In the genomic region with DNA sequence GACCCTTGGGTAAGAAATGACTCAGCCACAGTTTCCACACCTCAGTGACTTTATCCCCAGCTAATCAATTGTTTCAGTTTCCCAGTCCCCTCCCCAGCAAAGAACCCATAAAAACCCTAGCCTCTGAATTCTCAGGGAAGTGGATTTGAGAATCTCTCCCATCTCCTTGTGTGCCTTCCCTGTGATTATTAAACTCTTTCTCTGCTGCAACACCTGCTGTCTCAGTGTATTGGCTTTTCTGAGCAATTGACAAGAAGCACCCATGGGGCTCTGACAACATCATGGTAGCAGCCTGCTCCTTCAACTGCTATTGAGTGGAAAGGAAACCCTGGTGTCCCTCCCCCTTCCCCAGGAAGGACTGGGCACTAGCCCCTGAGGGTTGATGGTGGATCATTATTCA, we compare ENCODE assay signal across 24 cellular contexts.
DNase-seq lines count a peak whose midpoint lies in the region; ATAC-seq, FAIRE-seq and TF ChIP-seq lines count a peak whose summit lies in the region.
"Had no signal": no experiment of that assay in that cellular context is flagged by ENCODE, and none has a peak within 500 bp of the region (broad histone marks: within the 10 kb centered on the region; RNA-seq: fewer than 3 reads in every experiment).

No MANE protein-coding gene starts in this region.

- H2BK20ac ChIP-seq in H1 (ENCODE audit: low read length) = no peak overlapping the region

- BruUV-seq in OCI-LY7 (replicated peaks; lab: Mats Ljungman, UMichigan) = no TSS peak

- no peaks in the 10 kb centered on the region; the same call in 1 of the 2 replicates for H3K23me2 ChIP-seq in H1 (ENCODE audit: low read depth, low read length)

- H3K4me3 ChIP-seq in A549 (no peak overlapping the region), AG04450 (ENCODE audit: low read depth, low read length) (no peak overlapping the region), OCI-LY7 (ENCODE audit: low read depth, low read length, poor library complexity, severe bottlenecking) (no peak overlapping the region), H1 (ENCODE audit: extremely low read depth in 1 of 4, insufficient read depth in 2 of 4, low read depth in 3 of 4, low read length in 4 of 4) (no peak overlapping the region)
- H3K4me3 ChIP-seq: Peyer's patch had no signal

- H3K79me1 ChIP-seq in H1 (ENCODE audit: low read depth, low read length) = no peaks in the 10 kb centered on the region

- H4K5ac ChIP-seq in H1 (ENCODE audit: insufficient read length, low read depth, low read length) = no peak overlapping the region

- no peak overlapping the region for H2BK15ac ChIP-seq in H1 (ENCODE audit: low read length)

- no peak overlapping the region for H2BK5ac ChIP-seq in H1 (ENCODE audit: low read depth, low read length)

- peaks cover 32% of the 10 kb centered on the region for H3K9me3 ChIP-seq in A549
- H3K9me3 ChIP-seq in AG04450 (ENCODE audit: control insufficient read depth, insufficient read depth, low read length) = peaks cover 27% of the 10 kb centered on the region; the same call in 1 of the 2 replicates
- peaks cover 11% of the 10 kb centered on the region; the same call in 1 of the 2 replicates for H3K9me3 ChIP-seq in OCI-LY7 (ENCODE audit: low read length)
- peaks cover 20% of the 10 kb centered on the region in 2 experiments; a peak in 3 of 4 replicates for H3K9me3 ChIP-seq in H1 (ENCODE audit: insufficient read depth in 2 of 2, low read depth in 1 of 2, low read length in 1 of 2)
- H3K9me3 ChIP-seq: BE2C had no signal

- POLR2A ChIA-PET in A549 (lab: Yijun Ruan, JAX) (no interaction called here), AG04450 (lab: Yijun Ruan, JAX) (no interaction called here), OCI-LY7 (lab: Charles Lee) (no interaction called here), H1 (lab: Charles Lee; ENCODE audit: partially characterized antibody) (no interaction called here)

- H4K20me1 ChIP-seq in OCI-LY7 (ENCODE audit: insufficient read depth, low read length) (no peaks in the 10 kb centered on the region), H1 (replicated peaks in 1 of 2; ENCODE audit: control insufficient read depth in 1 of 2, insufficient read depth in 2 of 2, low read length in 2 of 2) (no peaks in the 10 kb centered on the region)

- H3K36me3 ChIP-seq in OCI-LY7 (ENCODE audit: insufficient read depth, low read length) = no peaks in the 10 kb centered on the region
- no peaks in the 10 kb centered on the region for H3K36me3 ChIP-seq in H1 (ENCODE audit: control insufficient read depth in 2 of 4, insufficient read depth in 4 of 4, low read length in 3 of 4)
- H3K36me3 ChIP-seq: BE2C, Peyer's patch had no signal

- no peak overlapping the region for H2AFZ ChIP-seq in OCI-LY7 (ENCODE audit: low read length)
- no peak overlapping the region for H2AFZ ChIP-seq in H1 (ENCODE audit: low read length)

- H3K56ac ChIP-seq in H1 (replicated peaks; ENCODE audit: insufficient read length, low read depth, low read length) = no peak overlapping the region

- TF ChIP-seq EP300 in A549 (IDR thresholded peaks at IDR 0.05) (no peak), H1 (IDR thresholded peaks at IDR 0.05; ENCODE audit: borderline replicate concordance in 1 of 2, low read depth in 2 of 2, low read length in 2 of 2) (no peak)

- no peak overlapping the region for H3K9ac ChIP-seq in H1 (replicated peaks in 1 of 4; ENCODE audit: extremely low read depth in 1 of 4, low read depth in 3 of 4, low read length in 3 of 4)

- no peak for TF ChIP-seq CTCF in A549 (IDR thresholded peaks at IDR 0.05)
- TF ChIP-seq CTCF in AG04450 (IDR thresholded peaks at IDR 0.05; ENCODE audit: low read depth, low read length) = no peak
- no peak for TF ChIP-seq CTCF in OCI-LY7 (conservative IDR thresholded peaks at IDR 0.05; ENCODE audit: low read length)
- no peak for TF ChIP-seq CTCF in H1 (IDR thresholded peaks at IDR 0.05; ENCODE audit: control extremely low read depth in 1 of 3, insufficient read depth in 1 of 3, low read depth in 1 of 3, low read length in 3 of 3)

- TF ChIP-seq RAD21 in A549 (conservative IDR thresholded peaks at IDR 0.05 in 1 of 2, IDR thresholded peaks at IDR 0.05 in 1 of 2) = no peak
- TF ChIP-seq RAD21 in H1 (IDR thresholded peaks at IDR 0.05 in 1 of 2, conservative IDR thresholded peaks at IDR 0.05 in 1 of 2; ENCODE audit: low read depth in 2 of 2, low read length in 2 of 2) = no peak

- no peaks in the 10 kb centered on the region for H3K27me3 ChIP-seq in AG04450 (ENCODE audit: control insufficient read depth, insufficient read depth, low read length)
- H3K27me3 ChIP-seq in H1 (replicated peaks in 1 of 4; ENCODE audit: control insufficient read depth in 3 of 4, extremely low read depth in 1 of 4, insufficient read depth in 3 of 4, low read length in 3 of 4) = no peaks in the 10 kb centered on the region; a peak in 1 of 7 replicates
- H3K27me3 ChIP-seq: BE2C, Peyer's patch had no signal

- DNase-seq in A549 (ENCODE audit: low read depth in 1 of 2, low spot score in 1 of 2) = no peak
- DNase-seq in AG04450 (ENCODE audit: low read depth, low spot score) = no peak
- peak; percentile 6 for DNase-seq in OCI-LY7 (ENCODE audit: low spot score)
- DNase-seq in H1 (ENCODE audit: low read depth in 1 of 2, low spot score in 2 of 2) = no peak
- no peak for DNase-seq in foreskin melanocyte
- no peak for DNase-seq in NCI-H1105 treated with DMSO at 0.1 percent for 48 hours (lab: John Stamatoyannopoulos, UW)
- DNase-seq: BE2C; CD8-positive, alpha-beta memory T cell; DMS153; GOT3; HCEC 1CT; Kasumi-1; MV-4-11; NCI-H1105; NCI-H146; NCI-H1930; NCI-H2107; NCI-H446; NCI-H526 treated with DMSO at 0.1 percent for 48 hours; Peyer's patch; SHP77 treated with DMSO at 0.1 percent for 48 hours; T-helper 1 cell had no signal

- no peaks in the 10 kb centered on the region for H3K4me1 ChIP-seq in A549
- no peaks in the 10 kb centered on the region for H3K4me1 ChIP-seq in OCI-LY7 (ENCODE audit: insufficient read depth, low read length, poor library complexity, severe bottlenecking)
- no peaks in the 10 kb centered on the region for H3K4me1 ChIP-seq in H1 (replicated peaks in 1 of 4; ENCODE audit: control insufficient read depth in 3 of 4, insufficient read depth in 4 of 4, low read length in 3 of 4)
- H3K4me1 ChIP-seq: BE2C, Peyer's patch had no signal

- no peak overlapping the region for H4K8ac ChIP-seq in H1 (ENCODE audit: extremely low read depth, insufficient read depth, low read length)

- H3K14ac ChIP-seq in H1 (ENCODE audit: insufficient read length) = no peak overlapping the region

- no peak overlapping the region for H2BK120ac ChIP-seq in H1 (replicated peaks; ENCODE audit: low read depth, low read length)

- no peak overlapping the region for H4K91ac ChIP-seq in H1 (replicated peaks; ENCODE audit: insufficient read length, low read length)

- H2BK12ac ChIP-seq in H1 (ENCODE audit: low read depth, low read length) = no peak overlapping the region

- no peaks in the 10 kb centered on the region for H3K79me2 ChIP-seq in OCI-LY7 (ENCODE audit: insufficient read depth, low read depth, low read length)
- H3K79me2 ChIP-seq in H1 (ENCODE audit: control insufficient read depth in 1 of 2, insufficient read depth in 2 of 2, low read length in 2 of 2) = no peaks in the 10 kb centered on the region

- H3K4ac ChIP-seq in H1 (replicated peaks; ENCODE audit: insufficient read length, low read depth, low read length) = no peak overlapping the region

- H3K4me2 ChIP-seq in A549 = no peak overlapping the region
- no peak overlapping the region for H3K4me2 ChIP-seq in OCI-LY7 (ENCODE audit: low read length)
- H3K4me2 ChIP-seq in H1 (ENCODE audit: insufficient read depth in 1 of 2, low read depth in 2 of 2, low read length in 2 of 2) = no peak overlapping the region

- H3K23ac ChIP-seq in H1 (ENCODE audit: insufficient read length) = no peak overlapping the region

- no peak for TF ChIP-seq POLR2A in A549 (IDR thresholded peaks at IDR 0.05; ENCODE audit: low read length)
- no peak for TF ChIP-seq POLR2A in H1 (IDR thresholded peaks at IDR 0.05; ENCODE audit: control extremely low read depth in 1 of 2, low read depth in 2 of 2, low read length in 2 of 2)

- H3K27ac ChIP-seq in A549 (no peak overlapping the region), AG04450 (ENCODE audit: low read depth, low read length) (peak overlapping the region; percentile 11), OCI-LY7 (ENCODE audit: low read depth, low read length, poor library complexity, severe bottlenecking) (no peak overlapping the region), H1 (ENCODE audit: low read depth, low read length) (no peak overlapping the region)
- H3K27ac ChIP-seq: Peyer's patch had no signal

- intact Hi-C loops in OCI-LY7 (cut with micrococcal nuclease; ENCODE audit: unreplicated experiment) = no loop called here

- CTCF ChIA-PET in A549 (lab: Yijun Ruan, JAX) (no interaction called here), AG04450 (lab: Charles Lee) (no interaction called here), OCI-LY7 (lab: Charles Lee; ENCODE audit: unreplicated experiment) (no interaction called here), H1 (lab: Charles Lee; ENCODE audit: partially characterized antibody) (no interaction called here)

- no peaks in the 10 kb centered on the region for H3K9me2 ChIP-seq in OCI-LY7 (ENCODE audit: insufficient read depth, low read length)

- H3K18ac ChIP-seq in H1 (ENCODE audit: extremely low read depth, low read length) = no peak overlapping the region

- no peak for FAIRE-seq in A549 (lab: Jason Lieb, UNC)
- FAIRE-seq in H1 (lab: Jason Lieb, UNC) = no peak
- FAIRE-seq: G401.6 had no signal

- no peak for ATAC-seq in A549
- ATAC-seq in GM21723 (IDR thresholded peaks at IDR 0.05; ENCODE audit: unreplicated experiment) = no peak

- no peak overlapping the region for H2AK5ac ChIP-seq in H1 (ENCODE audit: low read depth, low read length)

TF ChIP-seq in A549, 52 proteins besides CTCF, POLR2A, EP300 and RAD21:
- peak; percentile 77; the same call in 1 of the 2 replicates for TF ChIP-seq KDM5A (IDR thresholded peaks at IDR 0.05)
- TF ChIP-seq ZFP36 (IDR thresholded peaks at IDR 0.05; ENCODE audit: borderline replicate concordance, partially characterized antibody) = no peak

TF ChIP-seq in H1, 55 proteins besides CTCF, POLR2A, EP300 and RAD21:
- peak; percentile 55; the same call in 1 of the 2 replicates for TF ChIP-seq KDM5A (IDR thresholded peaks at IDR 0.05; ENCODE audit: low read length)
- TF ChIP-seq NANOG (IDR thresholded peaks at IDR 0.05; ENCODE audit: insufficient read depth, low read depth, low read length, poor library complexity, severe bottlenecking) = no peak

Comparison
In these comparisons a context has a peak if more than half of its experiments do, and no peak if none do; other contexts are left out.
1. Of the 18 proteins assayed by ChIP-seq in both H1 and A549: peak only in H1: none; only in A549: none; in both: KDM5A; in neither: 17.